Comparison of ENCODE assay signal across 1 cellular context in genomic region chr1:52356818-52357355, GRCh38.
TF ChIP-seq lines count a peak whose summit lies in the region.

No MANE protein-coding gene starts in this region.

TF ChIP-seq in SK-N-SH, 30 proteins besides CTCF, POLR2A, EP300 and RAD21 (continued from another document):
- TF ChIP-seq RCOR1 (IDR thresholded peaks at IDR 0.05; ENCODE audit: low read length) = no peak
- no peak for TF ChIP-seq GABPA (IDR thresholded peaks at IDR 0.05; ENCODE audit: low read depth)
- TF ChIP-seq, protein P1, sequence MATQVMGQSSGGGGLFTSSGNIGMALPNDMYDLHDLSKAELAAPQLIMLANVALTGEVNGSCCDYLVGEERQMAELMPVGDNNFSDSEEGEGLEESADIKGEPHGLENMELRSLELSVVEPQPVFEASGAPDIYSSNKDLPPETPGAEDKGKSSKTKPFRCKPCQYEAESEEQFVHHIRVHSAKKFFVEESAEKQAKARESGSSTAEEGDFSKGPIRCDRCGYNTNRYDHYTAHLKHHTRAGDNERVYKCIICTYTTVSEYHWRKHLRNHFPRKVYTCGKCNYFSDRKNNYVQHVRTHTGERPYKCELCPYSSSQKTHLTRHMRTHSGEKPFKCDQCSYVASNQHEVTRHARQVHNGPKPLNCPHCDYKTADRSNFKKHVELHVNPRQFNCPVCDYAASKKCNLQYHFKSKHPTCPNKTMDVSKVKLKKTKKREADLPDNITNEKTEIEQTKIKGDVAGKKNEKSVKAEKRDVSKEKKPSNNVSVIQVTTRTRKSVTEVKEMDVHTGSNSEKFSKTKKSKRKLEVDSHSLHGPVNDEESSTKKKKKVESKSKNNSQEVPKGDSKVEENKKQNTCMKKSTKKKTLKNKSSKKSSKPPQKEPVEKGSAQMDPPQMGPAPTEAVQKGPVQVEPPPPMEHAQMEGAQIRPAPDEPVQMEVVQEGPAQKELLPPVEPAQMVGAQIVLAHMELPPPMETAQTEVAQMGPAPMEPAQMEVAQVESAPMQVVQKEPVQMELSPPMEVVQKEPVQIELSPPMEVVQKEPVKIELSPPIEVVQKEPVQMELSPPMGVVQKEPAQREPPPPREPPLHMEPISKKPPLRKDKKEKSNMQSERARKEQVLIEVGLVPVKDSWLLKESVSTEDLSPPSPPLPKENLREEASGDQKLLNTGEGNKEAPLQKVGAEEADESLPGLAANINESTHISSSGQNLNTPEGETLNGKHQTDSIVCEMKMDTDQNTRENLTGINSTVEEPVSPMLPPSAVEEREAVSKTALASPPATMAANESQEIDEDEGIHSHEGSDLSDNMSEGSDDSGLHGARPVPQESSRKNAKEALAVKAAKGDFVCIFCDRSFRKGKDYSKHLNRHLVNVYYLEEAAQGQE (IDR thresholded peaks at IDR 0.05; ENCODE audit: low read depth, low read length) = no peak
- TF ChIP-seq NRF1 (IDR thresholded peaks at IDR 0.05; ENCODE audit: low read depth, low read length) = no peak
- no peak for TF ChIP-seq MXI1 (IDR thresholded peaks at IDR 0.05; ENCODE audit: low read depth, low read length)
- TF ChIP-seq POLR2AphosphoS5 (IDR thresholded peaks at IDR 0.05; ENCODE audit: low read depth, low read length) = no peak
- TF ChIP-seq FOSL2 (IDR thresholded peaks at IDR 0.05; ENCODE audit: borderline replicate concordance, low read depth) = no peak
- no peak for TF ChIP-seq TAF1 (IDR thresholded peaks at IDR 0.05; ENCODE audit: borderline replicate concordance, low read depth, low read length)
- no peak for TF ChIP-seq IRF3 (IDR thresholded peaks at IDR 0.05; ENCODE audit: low read depth, low read length)
- no peak for TF ChIP-seq MEF2A (IDR thresholded peaks at IDR 0.05; ENCODE audit: borderline replicate concordance, low read depth)
- no peak for TF ChIP-seq FOXM1 (IDR thresholded peaks at IDR 0.05; ENCODE audit: low read depth)
- no peak for TF ChIP-seq GATA2 (CRISPR knock-in tag; IDR thresholded peaks at IDR 0.05)
- no peak for TF ChIP-seq RXRA (IDR thresholded peaks at IDR 0.05; ENCODE audit: borderline replicate concordance, low read depth)
- TF ChIP-seq NFIC (IDR thresholded peaks at IDR 0.05; ENCODE audit: borderline replicate concordance) = no peak
- no peak for TF ChIP-seq TCF12 (IDR thresholded peaks at IDR 0.05)
